1 cellular context compared by ENCODE assay signal in the genomic region with DNA sequence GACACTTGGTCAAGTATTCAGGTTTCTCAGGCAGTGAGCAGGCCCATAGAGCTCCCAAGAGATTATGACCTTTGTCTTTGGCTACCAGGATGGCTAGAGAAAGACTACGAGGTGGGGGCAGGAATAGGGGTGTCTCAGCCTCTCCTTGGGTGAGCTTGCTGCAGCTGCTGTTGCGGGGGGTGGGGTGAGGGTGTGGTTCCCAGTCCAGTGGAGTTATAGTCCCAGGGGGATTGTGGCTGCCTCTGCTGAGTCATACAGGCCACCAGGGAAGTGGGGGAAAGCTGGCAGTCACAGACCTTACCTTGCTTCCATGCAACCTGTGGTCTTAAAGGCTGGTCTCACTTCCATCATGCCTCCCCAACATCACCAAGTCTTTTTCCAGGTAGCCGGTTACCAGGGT.
TF ChIP-seq lines count a peak whose summit lies in the region.

No MANE protein-coding gene starts in this region.

TF ChIP-seq in GM12878, 131 proteins besides CTCF, POLR2A, EP300 and RAD21 (continued from another document):
- TF ChIP-seq, protein P1, sequence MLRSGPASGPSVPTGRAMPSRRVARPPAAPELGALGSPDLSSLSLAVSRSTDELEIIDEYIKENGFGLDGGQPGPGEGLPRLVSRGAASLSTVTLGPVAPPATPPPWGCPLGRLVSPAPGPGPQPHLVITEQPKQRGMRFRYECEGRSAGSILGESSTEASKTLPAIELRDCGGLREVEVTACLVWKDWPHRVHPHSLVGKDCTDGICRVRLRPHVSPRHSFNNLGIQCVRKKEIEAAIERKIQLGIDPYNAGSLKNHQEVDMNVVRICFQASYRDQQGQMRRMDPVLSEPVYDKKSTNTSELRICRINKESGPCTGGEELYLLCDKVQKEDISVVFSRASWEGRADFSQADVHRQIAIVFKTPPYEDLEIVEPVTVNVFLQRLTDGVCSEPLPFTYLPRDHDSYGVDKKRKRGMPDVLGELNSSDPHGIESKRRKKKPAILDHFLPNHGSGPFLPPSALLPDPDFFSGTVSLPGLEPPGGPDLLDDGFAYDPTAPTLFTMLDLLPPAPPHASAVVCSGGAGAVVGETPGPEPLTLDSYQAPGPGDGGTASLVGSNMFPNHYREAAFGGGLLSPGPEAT (IDR thresholded peaks at IDR 0.05; ENCODE audit: low read depth), result peak; percentile 49; the same call in 1 of the 2 replicates
- TF ChIP-seq MEF2B (IDR thresholded peaks at IDR 0.05; ENCODE audit: partially characterized antibody, poor library complexity, severe bottlenecking) (peak; percentile 94), NR2F1 (conservative IDR thresholded peaks at IDR 0.05) (peak; percentile 49; the same call in 1 of the 2 replicates), KLF5 (IDR thresholded peaks at IDR 0.05; ENCODE audit: partially characterized antibody) (no peak), GATAD2B (conservative IDR thresholded peaks at IDR 0.05; ENCODE audit: low read depth) (peak; percentile 62; the same call in 1 of the 2 replicates), ETV6 (conservative IDR thresholded peaks at IDR 0.05 in 1 of 2, IDR thresholded peaks at IDR 0.05 in 1 of 2; ENCODE audit: borderline replicate concordance in 1 of 2, low read depth in 1 of 2) (peak in 1 of 2 experiments; percentile 39; a peak in 1 of 4 replicates), E2F4 (IDR thresholded peaks at IDR 0.05; ENCODE audit: low read depth, low read length) (no peak), RUNX3 (IDR thresholded peaks at IDR 0.05; ENCODE audit: low read length) (peak; percentile 91), DPF2 (IDR thresholded peaks at IDR 0.05) (peak; percentile 71), IRF4 (IDR thresholded peaks at IDR 0.05; ENCODE audit: low read depth, low read length) (peak; percentile 78; the same call in 1 of the 2 replicates), IKZF2 (IDR thresholded peaks at IDR 0.05) (peak; percentile 79 to 82), FOXM1 (IDR thresholded peaks at IDR 0.05; ENCODE audit: low read depth, low read length) (peak; percentile 33; the same call in 1 of the 2 replicates), ZNF687 (IDR thresholded peaks at IDR 0.05) (no peak), JUND (IDR thresholded peaks at IDR 0.05; ENCODE audit: low read depth, low read length) (peak; percentile 44; the same call in 1 of the 2 replicates), ELK1 (IDR thresholded peaks at IDR 0.05; ENCODE audit: low read depth, low read length) (no peak), NFIC (IDR thresholded peaks at IDR 0.05; ENCODE audit: low read depth, low read length) (peak; percentile 58; the same call in 1 of the 2 replicates), ESRRA (IDR thresholded peaks at IDR 0.05; ENCODE audit: low read length) (no peak), CREB1 (IDR thresholded peaks at IDR 0.05; ENCODE audit: low read depth) (no peak), CBFB (IDR thresholded peaks at IDR 0.05; ENCODE audit: low read depth) (peak; percentile 61; the same call in 1 of the 2 replicates), HSF1 (IDR thresholded peaks at IDR 0.05; ENCODE audit: low read depth, low read length) (no peak), GABPA (IDR thresholded peaks at IDR 0.05; ENCODE audit: low read depth) (no peak), LARP7 (IDR thresholded peaks at IDR 0.05) (no peak), JUNB (IDR thresholded peaks at IDR 0.05) (peak; percentile 76), EED (IDR thresholded peaks at IDR 0.05; ENCODE audit: low read depth) (peak; percentile 93), HDAC6 (IDR thresholded peaks at IDR 0.05; ENCODE audit: unreplicated experiment) (no peak), TCF12 (IDR thresholded peaks at IDR 0.05; ENCODE audit: low read depth, low read length) (peak; percentile 93)
- TF ChIP-seq, protein P2, sequence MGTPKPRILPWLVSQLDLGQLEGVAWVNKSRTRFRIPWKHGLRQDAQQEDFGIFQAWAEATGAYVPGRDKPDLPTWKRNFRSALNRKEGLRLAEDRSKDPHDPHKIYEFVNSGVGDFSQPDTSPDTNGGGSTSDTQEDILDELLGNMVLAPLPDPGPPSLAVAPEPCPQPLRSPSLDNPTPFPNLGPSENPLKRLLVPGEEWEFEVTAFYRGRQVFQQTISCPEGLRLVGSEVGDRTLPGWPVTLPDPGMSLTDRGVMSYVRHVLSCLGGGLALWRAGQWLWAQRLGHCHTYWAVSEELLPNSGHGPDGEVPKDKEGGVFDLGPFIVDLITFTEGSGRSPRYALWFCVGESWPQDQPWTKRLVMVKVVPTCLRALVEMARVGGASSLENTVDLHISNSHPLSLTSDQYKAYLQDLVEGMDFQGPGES (IDR thresholded peaks at IDR 0.05), result no peak
- TF ChIP-seq, protein P3, sequence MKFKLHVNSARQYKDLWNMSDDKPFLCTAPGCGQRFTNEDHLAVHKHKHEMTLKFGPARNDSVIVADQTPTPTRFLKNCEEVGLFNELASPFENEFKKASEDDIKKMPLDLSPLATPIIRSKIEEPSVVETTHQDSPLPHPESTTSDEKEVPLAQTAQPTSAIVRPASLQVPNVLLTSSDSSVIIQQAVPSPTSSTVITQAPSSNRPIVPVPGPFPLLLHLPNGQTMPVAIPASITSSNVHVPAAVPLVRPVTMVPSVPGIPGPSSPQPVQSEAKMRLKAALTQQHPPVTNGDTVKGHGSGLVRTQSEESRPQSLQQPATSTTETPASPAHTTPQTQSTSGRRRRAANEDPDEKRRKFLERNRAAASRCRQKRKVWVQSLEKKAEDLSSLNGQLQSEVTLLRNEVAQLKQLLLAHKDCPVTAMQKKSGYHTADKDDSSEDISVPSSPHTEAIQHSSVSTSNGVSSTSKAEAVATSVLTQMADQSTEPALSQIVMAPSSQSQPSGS (IDR thresholded peaks at IDR 0.05; ENCODE audit: low read length), result no peak
TF ChIP-seq in GM12878: peak in this region for 24.
